28 cellular contexts compared by ENCODE assay signal in the genomic region with DNA sequence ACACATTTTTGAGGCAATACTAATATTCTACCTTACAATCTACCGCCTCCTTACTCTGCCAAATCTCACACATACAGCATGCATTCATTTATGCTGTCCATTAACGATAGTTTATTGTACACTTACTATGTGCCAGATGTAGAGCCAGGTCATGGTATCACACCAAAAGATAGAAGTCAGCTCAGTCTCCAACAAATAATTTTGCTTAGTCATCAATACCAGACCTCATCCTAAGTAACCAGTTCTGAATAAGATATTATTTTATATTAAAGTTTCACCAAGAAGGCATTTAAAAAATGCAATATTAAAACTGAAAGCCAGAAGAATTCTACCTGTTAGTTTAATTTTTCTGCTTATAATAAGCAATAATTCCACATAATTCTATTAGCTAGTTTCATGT.
"Had no signal": no experiment of that assay in that cellular context is flagged by ENCODE, and none has a peak within 500 bp of the region (broad histone marks: within the 10 kb centered on the region; RNA-seq: fewer than 3 reads in every experiment).

No MANE protein-coding gene starts in this region.

- H3K36me3 ChIP-seq: esophagus squamous epithelium, gastrocnemius medialis, heart right ventricle, left lung, lower lobe of right lung had no signal

- DNase-seq: dermis blood vessel endothelial cell; dorsolateral prefrontal cortex; effector CD4-positive, alpha-beta T cell; effector memory CD4-positive, alpha-beta T cell; erythroblast; esophagus squamous epithelium; foreskin fibroblast; foreskin melanocyte; gastrocnemius medialis; glutamatergic neuron; head of caudate nucleus; heart right ventricle; hippocampal formation; left cardiac atrium; left lung; left ventricle myocardium superior; lower lobe of right lung; mesenchymal stem cell; mucosa of descending colon; naive B cell had no signal

- H3K9me3 ChIP-seq: esophagus squamous epithelium, gastrocnemius medialis, heart right ventricle, left lung, lower lobe of right lung, mucosa of descending colon had no signal

- H3K27me3 ChIP-seq: dorsolateral prefrontal cortex, gastrocnemius medialis, left lung had no signal

- H3K27ac Mint-ChIP-seq: mesothelial cell of epicardium, naive B cell had no signal

- H3K4me3 ChIP-seq: coronary artery, dorsolateral prefrontal cortex, esophagus squamous epithelium, gastrocnemius medialis, heart right ventricle, left lung, lower lobe of right lung, mucosa of descending colon had no signal

- H3K4me3 Mint-ChIP-seq: mesothelial cell of epicardium, naive B cell had no signal

- H3K27ac ChIP-seq: coronary artery, dorsolateral prefrontal cortex, epithelial cell of prostate, esophagus squamous epithelium, gastrocnemius medialis, heart right ventricle, left lung, lower lobe of right lung had no signal

- H3K4me1 Mint-ChIP-seq: naive B cell had no signal

- H3K4me1 ChIP-seq: esophagus squamous epithelium, gastrocnemius medialis, heart right ventricle, left lung, lower lobe of right lung had no signal

- H3K9me3 Mint-ChIP-seq: mesothelial cell of epicardium, naive B cell had no signal

- H3K36me3 Mint-ChIP-seq: mesothelial cell of epicardium, naive B cell had no signal

- ATAC-seq: esophagus mucosa, gastrocnemius medialis, heart right ventricle, left cardiac atrium, left lung, left ventricle myocardium superior, lower lobe of right lung, mucosa of descending colon had no signal

- FAIRE-seq: colon, endometrium, islet of Langerhans, keratinocyte had no signal
